1 cellular context compared by ENCODE assay signal in genomic region chr17:40694584-40694983, GRCh38.
TF ChIP-seq lines count a peak whose summit lies in the region.

No MANE protein-coding gene starts in this region.

TF ChIP-seq in GM23338, 12 proteins besides CTCF, POLR2A, EP300 and RAD21:
- TF ChIP-seq REST (IDR thresholded peaks at IDR 0.05; ENCODE audit: unreplicated experiment) = no peak
- TF ChIP-seq CREB1 (CRISPR knock-in tag; IDR thresholded peaks at IDR 0.05; ENCODE audit: low read depth) = no peak
- TF ChIP-seq JUNB (IDR thresholded peaks at IDR 0.05; ENCODE audit: unreplicated experiment) = no peak
- TF ChIP-seq STAT1 (IDR thresholded peaks at IDR 0.05; ENCODE audit: unreplicated experiment) = no peak
- TF ChIP-seq EZH2 (IDR thresholded peaks at IDR 0.05; ENCODE audit: low read depth, unreplicated experiment) = no peak
- TF ChIP-seq NANOG (IDR thresholded peaks at IDR 0.05; ENCODE audit: borderline replicate concordance) = no peak
- no peak for TF ChIP-seq ZNF462 (CRISPR knock-in tag; IDR thresholded peaks at IDR 0.05)
- no peak for TF ChIP-seq POLR2AphosphoS5 (IDR thresholded peaks at IDR 0.05; ENCODE audit: low read depth)
- TF ChIP-seq ETS1 (IDR thresholded peaks at IDR 0.05) = no peak
- TF ChIP-seq ZNF331 (CRISPR knock-in tag; IDR thresholded peaks at IDR 0.05; ENCODE audit: low read depth) = no peak
- no peak for TF ChIP-seq ZNF114 (CRISPR knock-in tag; IDR thresholded peaks at IDR 0.05)
- no peak for TF ChIP-seq EZH2phosphoT487 (IDR thresholded peaks at IDR 0.05; ENCODE audit: unreplicated experiment)
